ENCODE assay signal across 15 cellular contexts in genomic region chr9:91348191-91348790, GRCh38.
"Had no signal": no experiment of that assay in that cellular context is flagged by ENCODE, and none has a peak within 500 bp of the region (broad histone marks: within the 10 kb centered on the region; RNA-seq: fewer than 3 reads in every experiment).

No MANE protein-coding gene starts in this region.

- H3K4me3 ChIP-seq: cardiac muscle cell, heart left ventricle, left ventricle myocardium inferior, tibial artery, uterus had no signal

- H3K4me2 ChIP-seq: SK-N-SH had no signal

- H3K9me3 ChIP-seq: heart left ventricle, left ventricle myocardium inferior, SK-N-SH, tibial artery, uterus had no signal

- ATAC-seq: heart left ventricle had no signal

- H3K27me3 ChIP-seq: cardiac muscle cell, heart left ventricle, tibial artery, uterus had no signal

- H3K9ac ChIP-seq: SK-N-SH had no signal

- DNase-seq: activated CD4-positive, CD25-positive, alpha-beta regulatory T cell; activated CD8-positive, alpha-beta memory T cell treated with anti-CD3 and anti-CD28 coated beads for 24 hours; activated naive CD4-positive, alpha-beta T cell; activated T-cell treated with anti-CD3 and anti-CD28 coated beads, Interleukin-2, amount 50 U/mL, for 1 hour; effector CD8-positive, alpha-beta T cell; foreskin melanocyte; heart left ventricle; islet precursor cell; left ventricle myocardium inferior; mesenchymal stem cell; SK-N-SH; stimulated activated CD4-positive, alpha-beta T cell treated with anti-CD3 and anti-CD28 coated beads, Interleukin-2, amount 100 ng/mL, for 48 hours; tibial artery; uterus had no signal

- H3K36me3 ChIP-seq: uterus had no signal

- H3K4me1 ChIP-seq: tibial artery, uterus had no signal

- H3K27ac ChIP-seq: cardiac muscle cell, heart left ventricle, left ventricle myocardium inferior, tibial artery, uterus had no signal

- H3K9me2 ChIP-seq: SK-N-SH had no signal
